Comparison of ENCODE assay signal across 1 cellular context in genomic region chrX:23035493-23035892, GRCh38.
TF ChIP-seq lines count a peak whose summit lies in the region.

No MANE protein-coding gene starts in this region.

TF ChIP-seq in HCT116, 20 proteins besides CTCF, POLR2A, EP300 and RAD21 (continued from another document):
- TF ChIP-seq ZBTB33 (IDR thresholded peaks at IDR 0.05; ENCODE audit: extremely low read depth, insufficient replicate concordance, low read length) (no peak), POLR2AphosphoS5 (IDR thresholded peaks at IDR 0.05; ENCODE audit: low read depth, low read length) (no peak), YY1 (IDR thresholded peaks at IDR 0.05; ENCODE audit: extremely low read depth, insufficient replicate concordance, low read depth, low read length) (no peak), CBX3 (IDR thresholded peaks at IDR 0.05; ENCODE audit: low read depth) (no peak), EGR1 (IDR thresholded peaks at IDR 0.05; ENCODE audit: low read depth) (no peak), EZH2 (IDR thresholded peaks at IDR 0.05) (no peak), REST (IDR thresholded peaks at IDR 0.05; ENCODE audit: low read depth) (no peak), ELF1 (IDR thresholded peaks at IDR 0.05; ENCODE audit: borderline replicate concordance, low read depth) (no peak), ZFX (IDR thresholded peaks at IDR 0.05) (no peak), EZH2phosphoT487 (IDR thresholded peaks at IDR 0.05; ENCODE audit: borderline replicate concordance) (no peak), SIN3A (IDR thresholded peaks at IDR 0.05; ENCODE audit: low read depth) (no peak), ATF3 (IDR thresholded peaks at IDR 0.05) (no peak), FOSL1 (IDR thresholded peaks at IDR 0.05; ENCODE audit: low read depth) (no peak), SP1 (IDR thresholded peaks at IDR 0.05; ENCODE audit: low read depth) (no peak), ZNF274 (IDR thresholded peaks at IDR 0.05; ENCODE audit: low read depth, low read length) (no peak), TCF7L2 (IDR thresholded peaks at IDR 0.05; ENCODE audit: borderline replicate concordance, extremely low read depth, insufficient read depth, insufficient read length) (no peak), JUND (IDR thresholded peaks at IDR 0.05) (no peak)
TF ChIP-seq in HCT116: peak in this region for 0.
